6 cellular contexts compared by ENCODE assay signal in genomic region chr17:42206153-42206612, GRCh38. TPM values are rescaled to one million over a fixed set of nuclear protein-coding genes. Genes with fewer than 3 reads are reported as not detected.
"Had no signal": no experiment of that assay in that cellular context is flagged by ENCODE, and none has a peak within 500 bp of the region (broad histone marks: within the 10 kb centered on the region; RNA-seq: fewer than 3 reads in every experiment).

No MANE protein-coding gene starts in this region.

RNA-seq across cellular contexts. Expression of gene HCRT, which starts 20.9 kb away (rescaled TPM):
- total RNA-seq: activated CD4-positive, alpha-beta T cell treated with anti-CD3 and anti-CD28 coated beads, Interleukin-2, amount 10 ng/mL, durations not matched to agents 24 days and 14 days; cardiac septum; lung; myocyte; osteoblast; progenitor cell of endocrine pancreas had no signal

RNA-seq across cellular contexts. Expression of gene KCNH4, which starts 25.2 kb away (rescaled TPM):
- total RNA-seq: cardiac septum, myocyte, osteoblast, progenitor cell of endocrine pancreas had no signal
